Comparison of ENCODE assay signal across 13 cellular contexts in the genomic region with DNA sequence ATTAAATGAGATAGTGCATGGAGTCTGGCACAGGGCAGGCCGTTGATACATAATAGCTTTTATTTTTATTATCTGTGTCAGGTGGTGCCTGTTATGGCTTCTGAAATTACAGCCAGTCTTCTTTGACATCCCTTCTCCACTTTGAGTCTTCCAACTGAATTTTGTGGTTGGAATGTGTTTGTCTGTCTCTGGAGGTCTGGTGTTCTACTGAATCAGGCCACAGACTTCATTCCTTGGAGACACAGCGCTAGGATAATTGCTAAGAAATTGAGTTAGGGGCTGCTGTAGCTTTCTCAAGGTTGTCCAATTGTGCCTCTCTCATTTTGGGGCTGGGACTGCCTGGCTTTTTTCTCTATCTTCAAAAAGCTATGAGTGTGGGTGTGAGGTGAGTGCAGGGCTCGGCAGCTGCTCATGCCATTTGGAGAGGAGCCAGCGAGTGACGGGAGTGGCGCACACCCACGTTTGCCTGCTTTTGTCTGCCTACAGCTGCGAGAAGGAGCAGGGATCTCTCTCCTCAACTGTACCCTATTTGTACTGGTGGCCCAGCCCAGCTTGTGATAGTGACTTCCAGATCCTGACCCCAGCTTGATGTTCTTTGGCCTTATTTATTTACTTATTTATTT. TPM values are rescaled to one million over a fixed set of nuclear protein-coding genes. Genes with fewer than 3 reads are reported as not detected.
DNase-seq lines count a peak whose midpoint lies in the region; ATAC-seq, FAIRE-seq and TF ChIP-seq lines count a peak whose summit lies in the region.
"Had no signal": no experiment of that assay in that cellular context is flagged by ENCODE, and none has a peak within 500 bp of the region (broad histone marks: within the 10 kb centered on the region; RNA-seq: fewer than 3 reads in every experiment).

No MANE protein-coding gene starts in this region.

- H3K4me1 ChIP-seq in BE2C, result peaks cover 12% of the 10 kb centered on the region

- no peak overlapping the region for H3K4me3 ChIP-seq in BE2C (ENCODE audit: low read depth, low read length)

- H3K36me3 ChIP-seq in BE2C, result no peaks in the 10 kb centered on the region

- ATAC-seq in GM19452 (IDR thresholded peaks at IDR 0.05; ENCODE audit: unreplicated experiment) (no peak), GM18520 (IDR thresholded peaks at IDR 0.05; ENCODE audit: unreplicated experiment) (no peak), GM18502 (IDR thresholded peaks at IDR 0.05; ENCODE audit: poor library complexity, unreplicated experiment) (no peak)
- ATAC-seq: T-cell had no signal

- no peaks in the 10 kb centered on the region for H3K27me3 ChIP-seq in BE2C

- TF ChIP-seq CTCF in BE2C (IDR thresholded peaks at IDR 0.05; ENCODE audit: low read depth, low read length), result no peak

- H3K9me3 ChIP-seq in BE2C, result no peaks in the 10 kb centered on the region; the same call in 1 of the 2 replicates

- TF ChIP-seq POLR2A in H54 (IDR thresholded peaks at IDR 0.05; ENCODE audit: low read depth, low read length), result no peak

- no peak for FAIRE-seq in H54 (lab: Jason Lieb, UNC)
- FAIRE-seq: frontal cortex had no signal

- DNase-seq in BE2C, result peak; percentile 82
- DNase-seq in NCI-H1105 treated with DMSO at 0.1 percent for 48 hours (lab: John Stamatoyannopoulos, UW), result peak; percentile 47
- peak; percentile 47 for DNase-seq in RPMI8226
- peak; percentile 24 to 87 (median 63) for DNase-seq in head of caudate nucleus
- no peak for DNase-seq in H54 (ENCODE audit: insufficient read length, low spot score)
- DNase-seq: activated CD4-positive, CD25-positive, alpha-beta regulatory T cell treated with anti-CD3 and anti-CD28 coated beads, Interleukin-2, amount 50 U/mL, for 72 hours; HCEC 1CT; NCI-H446; T-cell had no signal

- intact Hi-C loops in head of caudate nucleus (cut with DNase I), result no loop called here

RNA-seq across cellular contexts. Expression of gene SYN2, which starts 49.8 kb away (rescaled TPM):
- polyA plus RNA-seq in BE2C (2012; ENCODE audit: insufficient read depth, insufficient read length, low read depth), result 4.9 TPM
